Comparison of ENCODE assay signal across 8 cellular contexts in genomic region chr17:59004338-59005111, GRCh38.
DNase-seq lines count a peak whose midpoint lies in the region; ATAC-seq, FAIRE-seq and TF ChIP-seq lines count a peak whose summit lies in the region.

No MANE protein-coding gene starts in this region.

- no peak overlapping the region for H3K4me3 ChIP-seq in lung

- H3K4me1 ChIP-seq in lung (ENCODE audit: control insufficient read depth in 2 of 2, insufficient read depth in 2 of 2, low read length in 2 of 2), result no peaks in the 10 kb centered on the region

- H3K27me3 ChIP-seq in lung (ENCODE audit: control insufficient read depth, insufficient read depth), result no peaks in the 10 kb centered on the region

- H3K9me3 ChIP-seq in lung (ENCODE audit: control insufficient read depth in 2 of 2, insufficient read depth in 1 of 2, low read length in 1 of 2), result no peaks in the 10 kb centered on the region

- peaks cover 0 to 1% of the 10 kb centered on the region in 2 donors for H3K36me3 ChIP-seq in lung (ENCODE audit: control insufficient read depth in 2 of 2, insufficient read depth in 2 of 2, low read length in 2 of 2)

- WGBS in lung, 2 donors, result 17% methylated on average over 4 of the region's 4 CpGs

- DNase-seq in AG08396 (ENCODE audit: low spot score) (peak; percentile 36), GM19239 (ENCODE audit: insufficient read length, low spot score) (peak; percentile 36), NCI-H526 (lab: John Stamatoyannopoulos, UW) (peak; percentile 7 to 71), dermis blood vessel endothelial cell (peak; percentile 83), lung (ENCODE audit: low spot score) (peak; percentile 50)
- peak; percentile 70 for DNase-seq in activated CD4-positive, alpha-beta T cell treated with anti-CD3 and anti-CD28 coated beads, Interleukin-2, amount 50 U/mL, for 1 hour
- DNase-seq in stimulated activated CD8-positive, alpha-beta memory T cell treated with anti-CD3 and anti-CD28 coated beads, Interleukin-2, amount 100 ng/mL, for 48 hours (ENCODE audit: low read depth in 2 of 2), result peak; percentile 8 to 52

- ATAC-seq in lung (ENCODE audit: insufficient read depth, low FRiP score), result no peak
- ATAC-seq in HG03378 (IDR thresholded peaks at IDR 0.05; ENCODE audit: unreplicated experiment), result no peak

- peak; percentile 94 for TF ChIP-seq CTCF in lung (IDR thresholded peaks at IDR 0.05; ENCODE audit: control extremely low read depth, extremely low read depth)

- H3K27ac ChIP-seq in lung (ENCODE audit: low read depth in 1 of 2, low read length in 1 of 2), result no peak overlapping the region

- FAIRE-seq in GM19239 (lab: Jason Lieb, UNC), result peak; percentile 97

Comparison
In these comparisons a context has a peak if more than half of its experiments do, and no peak if none do; other contexts are left out.
1. DNase-seq: peak in every context shown above with its lines; median percentile 83 in dermis blood vessel endothelial cell; 70 in activated CD4-positive, alpha-beta T cell treated with anti-CD3 and anti-CD28 coated beads, Interleukin-2, amount 50 U/mL, for 1 hour; 50 in lung; 39 in NCI-H526; 36 in AG08396; 36 in GM19239; 30 in stimulated activated CD8-positive, alpha-beta memory T cell treated with anti-CD3 and anti-CD28 coated beads, Interleukin-2, amount 100 ng/mL, for 48 hours.